Comparison of ENCODE assay signal across 8 cellular contexts in genomic region chr6:106334646-106335448, GRCh38. TPM values are rescaled to one million over a fixed set of nuclear protein-coding genes. Genes with fewer than 3 reads are reported as not detected.
DNase-seq lines count a peak whose midpoint lies in the region; ATAC-seq, FAIRE-seq and TF ChIP-seq lines count a peak whose summit lies in the region.

No MANE protein-coding gene starts in this region.

- no peaks in the 10 kb centered on the region for H3K36me3 Mint-ChIP-seq in activated CD8-positive, alpha-beta T cell treated with anti-CD3 and anti-CD28 coated beads for 36 hours (ENCODE audit: low read depth)
- H3K36me3 Mint-ChIP-seq in endothelial cell (ENCODE audit: low read depth, unreplicated experiment) (no peaks in the 10 kb centered on the region), type B pancreatic cell (no peaks in the 10 kb centered on the region)

- H3K4me1 Mint-ChIP-seq in activated CD8-positive, alpha-beta T cell treated with anti-CD3 and anti-CD28 coated beads for 36 hours (ENCODE audit: low read depth): no peaks in the 10 kb centered on the region
- H3K4me1 Mint-ChIP-seq in endothelial cell (ENCODE audit: unreplicated experiment): no peaks in the 10 kb centered on the region
- peaks cover 6% of the 10 kb centered on the region for H3K4me1 Mint-ChIP-seq in type B pancreatic cell (ENCODE audit: unreplicated experiment)

- no peak overlapping the region for H3K27ac Mint-ChIP-seq in activated CD8-positive, alpha-beta T cell treated with anti-CD3 and anti-CD28 coated beads for 36 hours
- H3K27ac Mint-ChIP-seq in endothelial cell (ENCODE audit: unreplicated experiment) (no peak overlapping the region), type B pancreatic cell (no peak overlapping the region)

- TF ChIP-seq CTCF in D721Med (IDR thresholded peaks at IDR 0.05; ENCODE audit: insufficient read depth, missing control alignments) (peak; percentile 77), endothelial cell (IDR thresholded peaks at IDR 0.05; ENCODE audit: unreplicated experiment) (peak; percentile 82), type B pancreatic cell (conservative IDR thresholded peaks at IDR 0.05) (peak; percentile 86)
- peak; percentile 79 for TF ChIP-seq CTCF in activated CD8-positive, alpha-beta T cell treated with anti-CD3 and anti-CD28 coated beads for 36 hours (IDR thresholded peaks at IDR 0.05)

- DNase-seq in D721Med (ENCODE audit: insufficient read length, low spot score): no peak
- DNase-seq in HCEC 1CT: peak; percentile 50
- DNase-seq in NCI-H526 (lab: John Stamatoyannopoulos, UW): peak; percentile 49 to 73
- peak; percentile 59 for DNase-seq in activated CD8-positive, alpha-beta T cell treated with anti-CD3 and anti-CD28 coated beads for 36 hours
- DNase-seq in endothelial cell (ENCODE audit: low spot score): peak; percentile 20
- DNase-seq in myocyte (ENCODE audit: low read depth): peak; percentile 58
- DNase-seq in type B pancreatic cell (ENCODE audit: extremely low spot score, unreplicated experiment): no peak

- intact Hi-C loops in activated CD8-positive, alpha-beta T cell treated with anti-CD3 and anti-CD28 coated beads for 36 hours (cut with micrococcal nuclease): loop anchor here (2.0 to 10.0 kb wide), 2 partner anchors 110 to 640 kb away; partner anchors contain the start of gene CD24

- FAIRE-seq in D721Med (lab: Jason Lieb, UNC): no peak

- H3K27me3 Mint-ChIP-seq in activated CD8-positive, alpha-beta T cell treated with anti-CD3 and anti-CD28 coated beads for 36 hours: peaks cover 24% of the 10 kb centered on the region
- H3K27me3 Mint-ChIP-seq in endothelial cell (ENCODE audit: unreplicated experiment) (no peaks in the 10 kb centered on the region), type B pancreatic cell (peaks cover 11% of the 10 kb centered on the region)

- H3K4me3 Mint-ChIP-seq in activated CD8-positive, alpha-beta T cell treated with anti-CD3 and anti-CD28 coated beads for 36 hours: no peak overlapping the region
- H3K4me3 Mint-ChIP-seq in endothelial cell (ENCODE audit: unreplicated experiment) (no peak overlapping the region), type B pancreatic cell (no peak overlapping the region)

- no peaks in the 10 kb centered on the region for H3K9me3 Mint-ChIP-seq in activated CD8-positive, alpha-beta T cell treated with anti-CD3 and anti-CD28 coated beads for 36 hours
- no peaks in the 10 kb centered on the region for H3K9me3 Mint-ChIP-seq in endothelial cell (ENCODE audit: unreplicated experiment)
- H3K9me3 Mint-ChIP-seq in type B pancreatic cell: no peaks in the 10 kb centered on the region

- CTCF ChIA-PET in activated CD8-positive, alpha-beta T cell treated with anti-CD3 and anti-CD28 coated beads for 36 hours (lab: Charles Lee): interaction anchor here (0.7 to 5.0 kb wide), 17 partner anchors 8 to 663 kb away, joined by 3 to 57 read pairs (median 5); partner anchors contain the start of genes ATG5 and CRYBG1

- POLR2A ChIA-PET in activated CD8-positive, alpha-beta T cell treated with anti-CD3 and anti-CD28 coated beads for 36 hours (lab: Charles Lee): interaction anchor here (0.6 kb wide), 1 partner anchor 45 kb away, joined by 3 read pairs; no protein-coding TSS in a partner anchor

- ATAC-seq in activated CD8-positive, alpha-beta T cell treated with anti-CD3 and anti-CD28 coated beads for 36 hours: peak; percentile 82
- ATAC-seq in HG02571 (IDR thresholded peaks at IDR 0.05; ENCODE audit: unreplicated experiment): no peak

RNA-seq across cellular contexts. Expression of gene ATG5, which starts 9.3 kb away (rescaled TPM):
- 10 to 100 TPM; 31.2 to 32.4 TPM for total RNA-seq in activated CD8-positive, alpha-beta T cell treated with anti-CD3 and anti-CD28 coated beads for 36 hours
- 27.5 TPM for total RNA-seq in endothelial cell (ENCODE audit: unreplicated experiment)
- total RNA-seq in myocyte: 34.4 and 38.5 TPM in 2 replicates
- polyA plus RNA-seq in myocyte (2012): 16.9 TPM
- total RNA-seq in type B pancreatic cell (ENCODE audit: low replicate concordance): 27.8 and 39.3 TPM in 2 replicates

RNA-seq across cellular contexts. Expression of gene CRYBG1, which starts 25.7 kb away (rescaled TPM):
- 10 to 100 TPM; 20.8 to 21.1 TPM for total RNA-seq in activated CD8-positive, alpha-beta T cell treated with anti-CD3 and anti-CD28 coated beads for 36 hours
- 0.08 TPM for total RNA-seq in endothelial cell (ENCODE audit: unreplicated experiment)
- 2.2 and 5.5 TPM in 2 replicates for total RNA-seq in myocyte
- 0.64 TPM for polyA plus RNA-seq in myocyte (2012)
- 5.8 and 17.3 TPM in 2 replicates for total RNA-seq in type B pancreatic cell (ENCODE audit: low replicate concordance)

Comparison
In these comparisons a context has a peak if more than half of its experiments do, and no peak if none do; other contexts are left out.
1. DNase-seq: peak in HCEC 1CT (single experiment), NCI-H526 (2 of 2), activated CD8-positive, alpha-beta T cell treated with anti-CD3 and anti-CD28 coated beads for 36 hours (single experiment), endothelial cell (single experiment) and myocyte (single experiment); none in D721Med (single experiment) and type B pancreatic cell (single experiment).
2. Peak in every context shown above with its lines, with median percentiles within 50 percentile points of each other: CTCF ChIP-seq.